Comparison of ENCODE assay signal across 1 cellular context in the genomic region with DNA sequence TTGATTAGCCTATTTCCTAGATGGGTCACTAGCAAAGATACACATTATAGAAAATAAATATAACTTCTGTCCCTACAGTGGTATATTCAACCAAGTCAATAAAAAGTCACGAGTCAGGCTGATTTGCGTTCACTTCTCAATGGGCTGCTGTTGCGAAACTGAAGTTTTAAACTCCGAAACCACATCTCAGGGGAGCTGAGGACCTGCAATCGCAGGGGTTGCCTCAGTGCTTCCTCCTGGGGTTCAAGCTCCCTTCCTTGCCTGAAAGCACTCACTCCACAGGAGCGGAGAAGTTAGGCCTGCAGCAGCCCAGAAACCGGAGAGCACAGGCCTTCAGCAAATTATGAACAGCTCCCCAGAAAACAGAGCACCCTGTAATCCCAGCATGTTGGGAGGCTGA.
TF ChIP-seq lines count a peak whose summit lies in the region.

No MANE protein-coding gene starts in this region.

TF ChIP-seq in HepG2, 621 proteins besides CTCF, POLR2A, EP300 and RAD21 (continued from another document):
- TF ChIP-seq, protein P1, sequence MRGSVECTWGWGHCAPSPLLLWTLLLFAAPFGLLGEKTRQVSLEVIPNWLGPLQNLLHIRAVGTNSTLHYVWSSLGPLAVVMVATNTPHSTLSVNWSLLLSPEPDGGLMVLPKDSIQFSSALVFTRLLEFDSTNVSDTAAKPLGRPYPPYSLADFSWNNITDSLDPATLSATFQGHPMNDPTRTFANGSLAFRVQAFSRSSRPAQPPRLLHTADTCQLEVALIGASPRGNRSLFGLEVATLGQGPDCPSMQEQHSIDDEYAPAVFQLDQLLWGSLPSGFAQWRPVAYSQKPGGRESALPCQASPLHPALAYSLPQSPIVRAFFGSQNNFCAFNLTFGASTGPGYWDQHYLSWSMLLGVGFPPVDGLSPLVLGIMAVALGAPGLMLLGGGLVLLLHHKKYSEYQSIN (CRISPR knock-in tag; IDR thresholded peaks at IDR 0.05; ENCODE audit: borderline replicate concordance): no peak
- TF ChIP-seq ZNF564 (CRISPR knock-in tag; IDR thresholded peaks at IDR 0.05): no peak
